ENCODE assay signal across 8 cellular contexts in genomic region chr19:44499962-44500949, GRCh38. TPM values are rescaled to one million over a fixed set of nuclear protein-coding genes. Genes with fewer than 3 reads are reported as not detected.
DNase-seq lines count a peak whose midpoint lies in the region; ATAC-seq, FAIRE-seq and TF ChIP-seq lines count a peak whose summit lies in the region.

ZNF180 (minus strand) TSS chr19:44500522; CDS start chr19:44497334, 3,188 bp downstream.

- WGBS in adrenal gland, 4 donors, result 0 to 2% (median 1%) methylated on average over 20 to 78 of the region's 78 CpGs
- 0 to 1% (median 0%) methylated on average over 41 to 78 of the region's 78 CpGs for WGBS in heart left ventricle, 4 donors
- 0 to 1% methylated on average over 20 to 59 of the region's 78 CpGs for WGBS in upper lobe of left lung, 2 donors

- peaks cover 0 to under 1% (median 0%) of the 10 kb centered on the region in 3 donors for H3K9me3 ChIP-seq in adrenal gland (replicated peaks in 1 of 3)
- peaks cover 0 to 39% (median 24%) of the 10 kb centered on the region in 12 donors for H3K9me3 ChIP-seq in heart left ventricle
- H3K9me3 ChIP-seq in upper lobe of left lung, result peaks cover 21 to 41% (median 35%) of the 10 kb centered on the region in 4 donors

- H3K4me3 ChIP-seq in adrenal gland, result peak within 1 kb of the TSS; percentile 9 to 84 (median 79)
- peak within 1 kb of the TSS; percentile 67 to 99 (median 85) for H3K4me3 ChIP-seq in heart left ventricle
- peak within 1 kb of the TSS; percentile 62 to 94 (median 69) for H3K4me3 ChIP-seq in upper lobe of left lung

- H3K27ac ChIP-seq in adrenal gland (peak within 1 kb of the TSS; percentile 45 to 92 (median 73)), heart left ventricle (peak within 1 kb of the TSS; percentile 78 to 96 (median 91)), upper lobe of left lung (peak within 1 kb of the TSS; percentile 82 to 92 (median 88))

- ATAC-seq in HG02763 (IDR thresholded peaks at IDR 0.05; ENCODE audit: unreplicated experiment), result peak; percentile 92
- peak; percentile 96 to 98 (median 98) for ATAC-seq in heart left ventricle
- ATAC-seq in upper lobe of left lung (ENCODE audit: low FRiP score in 2 of 2), result peak; percentile 97 to 99

- DNase-seq in GM12891 (ENCODE audit: insufficient read length, low spot score) (peak; percentile 92), NCI-H1417 treated with DMSO at 0.1 percent for 48 hours (lab: John Stamatoyannopoulos, UW) (peak; percentile 71), T follicular helper cell (ENCODE audit: low read depth) (peak; percentile 92), adrenal gland (peak; percentile 93 to 97 (median 96)), heart left ventricle (peak; percentile 96 to 98 (median 96)), posterior cingulate gyrus (peak; percentile 90 to 99 (median 96)), upper lobe of left lung (peak; percentile 96)

- H3K4me1 ChIP-seq in adrenal gland (replicated peaks in 1 of 2) (peaks cover 5 to 14% of the 10 kb centered on the region in 2 donors), heart left ventricle (peaks cover 5 to 20% (median 12%) of the 10 kb centered on the region in 12 donors), upper lobe of left lung (peaks cover 8 to 21% (median 17%) of the 10 kb centered on the region in 4 donors)

- TF ChIP-seq EP300 in upper lobe of left lung (IDR thresholded peaks at IDR 0.05), result no peak

- peak; percentile 99 for FAIRE-seq in GM12891 (lab: Jason Lieb, UNC)

- intact Hi-C loops in adrenal gland (cut with DNase I) (no loop called here), heart left ventricle (cut with DNase I) (no loop called here), posterior cingulate gyrus (cut with DNase I) (loop anchor here (2.0 to 10.0 kb wide), 2 partner anchors 145 to 195 kb away; partner anchors contain the start of genes ZNF112 and ZNF235)

- TF ChIP-seq POLR2A in GM12891 (IDR thresholded peaks at IDR 0.05; ENCODE audit: low read depth, low read length), result peak; percentile 85
- TF ChIP-seq POLR2A in adrenal gland (IDR thresholded peaks at IDR 0.05), result peak; percentile 39 to 69
- peak in 1 of 2 donors; percentile 93 for TF ChIP-seq POLR2A in heart left ventricle (IDR thresholded peaks at IDR 0.05)
- peak in 2 of 4 donors; percentile 77 to 89 for TF ChIP-seq POLR2A in upper lobe of left lung (IDR thresholded peaks at IDR 0.05)

- TF ChIP-seq CTCF in adrenal gland (IDR thresholded peaks at IDR 0.05) (peak; percentile 57 to 84 (median 70)), heart left ventricle (IDR thresholded peaks at IDR 0.05) (peak; percentile 22 to 66 (median 53)), upper lobe of left lung (IDR thresholded peaks at IDR 0.05) (peak; percentile 33 to 94 (median 86))

- H3K36me3 ChIP-seq in adrenal gland (replicated peaks in 1 of 2) (peaks cover 0 to 13% of the 10 kb centered on the region in 2 donors), heart left ventricle (peaks cover under 1 to 26% (median 21%) of the 10 kb centered on the region in 9 donors), upper lobe of left lung (peaks cover 4 to 27% (median 25%) of the 10 kb centered on the region in 4 donors)

- H3K27me3 ChIP-seq in adrenal gland, result no peaks in the 10 kb centered on the region
- no peaks in the 10 kb centered on the region for H3K27me3 ChIP-seq in heart left ventricle
- H3K27me3 ChIP-seq in upper lobe of left lung, result no peaks in the 10 kb centered on the region

TF ChIP-seq in GM12891, 5 proteins besides CTCF, POLR2A, EP300 and RAD21:
- TF ChIP-seq PAX5 (IDR thresholded peaks at IDR 0.05; ENCODE audit: insufficient read depth, low read length, severe bottlenecking) (peak; percentile 72), TAF1 (IDR thresholded peaks at IDR 0.05; ENCODE audit: low read depth, low read length) (peak; percentile 82), POU2F2 (IDR thresholded peaks at IDR 0.05; ENCODE audit: low read depth, low read length) (no peak), SPI1 (IDR thresholded peaks at IDR 0.05; ENCODE audit: low read depth, low read length) (peak; percentile 43), POLR2AphosphoS5 (IDR thresholded peaks at IDR 0.05; ENCODE audit: low read depth, low read length) (peak; percentile 61)

RNA-seq across cellular contexts. Expression of gene ZNF180, which starts in this region (rescaled TPM):
- polyA plus RNA-seq in GM12891 (2012; ENCODE audit: low read depth, missing spikeins), result 2.9 TPM
- total RNA-seq in adrenal gland (10 to 100 TPM in 5 of 8 donors, 1 to 10 TPM in 3; 5.5 to 25.9 (median 11.8) TPM), heart left ventricle (10 to 100 TPM in 1 of 9 donors, 1 to 10 TPM in 8; 3.5 to 14.2 (median 4.5) TPM), upper lobe of left lung (10 to 100 TPM in 3 of 6 donors, 1 to 10 TPM in 3; 6.3 to 14.3 (median 10.0) TPM)
- polyA plus RNA-seq in adrenal gland (1 to 10 TPM; 4.7 to 8.1 (median 6.8) TPM), heart left ventricle (1 to 10 TPM; 2.0 to 5.0 TPM)

Comparison
In these comparisons a context has a peak if more than half of its experiments do, and no peak if none do; other contexts are left out.
1. Peak in every context shown above with its lines: DNase-seq, ATAC-seq, H3K4me3 ChIP-seq and H3K27ac ChIP-seq.